ENCODE assay signal across 17 cellular contexts in the genomic region with DNA sequence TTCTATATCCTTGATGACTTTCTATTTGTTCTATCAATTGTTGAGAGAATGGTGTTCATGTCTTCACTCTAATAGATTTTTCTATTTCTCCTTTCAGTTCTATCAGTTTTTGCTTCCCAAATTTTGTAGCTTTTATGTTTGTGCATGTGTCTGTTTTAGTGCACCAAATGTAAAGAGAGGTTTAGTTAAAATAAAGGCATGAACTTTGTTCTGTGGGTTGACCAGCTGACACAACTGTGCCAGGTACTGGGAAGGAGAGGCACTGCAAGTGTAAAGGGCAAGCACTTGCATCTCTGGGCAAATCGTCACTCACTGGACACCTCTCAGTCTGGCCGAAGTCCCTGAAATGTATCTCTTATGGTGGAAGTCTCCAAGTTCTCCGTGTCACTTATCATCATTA. TPM values are rescaled to one million over a fixed set of nuclear protein-coding genes. Genes with fewer than 3 reads are reported as not detected.
DNase-seq lines count a peak whose midpoint lies in the region; ATAC-seq and TF ChIP-seq lines count a peak whose summit lies in the region.
"Had no signal": no experiment of that assay in that cellular context is flagged by ENCODE, and none has a peak within 500 bp of the region (broad histone marks: within the 10 kb centered on the region; RNA-seq: fewer than 3 reads in every experiment).

No MANE protein-coding gene starts in this region.

- intact Hi-C loops in colonic mucosa (cut with DNase I) (loop anchor here (10.0 kb wide), 1 partner anchor 55 kb away; no protein-coding TSS in a partner anchor), heart right ventricle (cut with DNase I) (no loop called here), left colon (cut with DNase I, micrococcal nuclease) (no loop called here)

- H3K9me3 ChIP-seq in colonic mucosa (no peaks in the 10 kb centered on the region), heart right ventricle (peaks cover 0 to 14% (median 0%) of the 10 kb centered on the region in 11 donors)
- H3K9me3 ChIP-seq: BE2C, HAP-1 had no signal

- H3K36me3 ChIP-seq in colonic mucosa (no peaks in the 10 kb centered on the region), heart right ventricle (no peaks in the 10 kb centered on the region)
- H3K36me3 ChIP-seq: BE2C, HAP-1 had no signal

- WGBS in heart right ventricle, 2 donors: 43 to 50% methylated on average over 3 of the region's 3 CpGs

- no peak overlapping the region for H3K9ac ChIP-seq in colonic mucosa (ENCODE audit: low read depth in 2 of 2, low read length in 2 of 2)

- TF ChIP-seq CTCF in colonic mucosa (IDR thresholded peaks at IDR 0.05) (no peak), heart right ventricle (IDR thresholded peaks at IDR 0.05) (no peak)

- H3K27me3 ChIP-seq in colonic mucosa (no peaks in the 10 kb centered on the region), heart right ventricle (no peaks in the 10 kb centered on the region)
- H3K27me3 ChIP-seq: BE2C had no signal

- DNase-seq in colonic mucosa: peak; percentile 35
- DNase-seq in heart right ventricle: peak; percentile 22 to 37
- DNase-seq in left colon: no peak
- peak; percentile 46 for DNase-seq in mucosa of gallbladder (ENCODE audit: low spot score)
- no peak for DNase-seq in HT-29 (ENCODE audit: low spot score)
- DNase-seq in activated CD4-positive, alpha-beta T cell treated with anti-CD3 and anti-CD28 coated beads, Interleukin-2, amount 50 U/mL, for 4 hours: no peak
- DNase-seq: BE2C; CD4-positive, alpha-beta memory T cell; DMS153; DMS79 treated with DMSO at 0.1 percent for 48 hours; EL; IMR-90 had no signal

- H3K4me3 ChIP-seq in colonic mucosa (no peak overlapping the region), heart right ventricle (no peak overlapping the region)
- H3K4me3 ChIP-seq: HAP-1 had no signal

- ATAC-seq in heart right ventricle: peak in 4 of 8 donors; percentile 47 to 93 (median 90)
- ATAC-seq in left colon: peak; percentile 19
- ATAC-seq in HG02623 (IDR thresholded peaks at IDR 0.05; ENCODE audit: unreplicated experiment): no peak
- ATAC-seq in GM21619 (IDR thresholded peaks at IDR 0.05; ENCODE audit: unreplicated experiment): no peak

- H3K27ac ChIP-seq in colonic mucosa: no peak overlapping the region
- H3K27ac ChIP-seq in heart right ventricle: no peak overlapping the region
- H3K27ac ChIP-seq: C4-2B, HL-60 had no signal

- H3K4me1 ChIP-seq in colonic mucosa (no peaks in the 10 kb centered on the region), heart right ventricle (peaks cover 0 to 11% (median 6%) of the 10 kb centered on the region in 9 donors)
- H3K4me1 ChIP-seq: HAP-1 had no signal

RNA-seq across cellular contexts. Expression of a gene that starts 38.6 kb away (rescaled TPM):
- 100 to 1,000 TPM in 1 of 2 donors, 10 to 100 TPM in 1; 99.2 to 100 TPM for total RNA-seq in colonic mucosa
- 10 to 100 TPM; 49.0 to 90.0 (median 60.7) TPM for total RNA-seq in heart right ventricle
- polyA plus RNA-seq in heart right ventricle: 10 to 100 TPM; 22.2 to 25.9 TPM
- 100 to 1,000 TPM; 111 to 117 TPM for total RNA-seq in left colon
- 102 TPM for total RNA-seq in mucosa of gallbladder
- 25.0 and 27.5 TPM in 2 replicates for total RNA-seq in HT-29 (2014; rRNA removed; shearing (Covaris generic))

Comparison
In these comparisons a context has a peak if more than half of its experiments do, and no peak if none do; other contexts are left out.
1. DNase-seq: peak in colonic mucosa (single experiment), heart right ventricle (2 of 2) and mucosa of gallbladder (single experiment); none in left colon (0 of 2), HT-29 (single experiment) and activated CD4-positive, alpha-beta T cell treated with anti-CD3 and anti-CD28 coated beads, Interleukin-2, amount 50 U/mL, for 4 hours (0 of 2).